Comparison of ENCODE assay signal across 15 cellular contexts in genomic region chr18:52394602-52395001, GRCh38. TPM values are rescaled to one million over a fixed set of nuclear protein-coding genes. Genes with fewer than 3 reads are reported as not detected.
A peak's percentile ranks its signal among the peaks of the same experiment; 100 is the strongest.
DNase-seq lines count a peak whose midpoint lies in the region; ATAC-seq and TF ChIP-seq lines count a peak whose summit lies in the region.
"Had no signal": no experiment of that assay in that cellular context is flagged by ENCODE, and none has a peak within 500 bp of the region (broad histone marks: within the 10 kb centered on the region; RNA-seq: fewer than 3 reads in every experiment).

No MANE protein-coding gene starts in this region.

- TF ChIP-seq POLR2A in heart left ventricle (IDR thresholded peaks at IDR 0.05) = no peak

- no peak for TF ChIP-seq CTCF in heart left ventricle (IDR thresholded peaks at IDR 0.05)

- peak in 2 of 61 donors; percentile 9 to 24 for DNase-seq in caudate nucleus (lab: John Stamatoyannopoulos, UW)
- no peak for DNase-seq in G401 (ENCODE audit: low spot score)
- DNase-seq in heart left ventricle = no peak
- DNase-seq in NCI-H345 (lab: John Stamatoyannopoulos, UW) = no peak
- DNase-seq: activated CD4-positive, alpha-beta T cell treated with anti-CD3 and anti-CD28 coated beads, Interleukin-2, amount 10 ng/mL, durations not matched to agents 7 days and 5 days; lower lobe of right lung; NCI-H510A; sigmoid colon had no signal

- H3K4me1 ChIP-seq in heart left ventricle = no peaks in the 10 kb centered on the region
- H3K4me1 ChIP-seq: lower lobe of right lung, sigmoid colon had no signal

- in situ Hi-C loops in G401 (cut with HindIII; ENCODE audit: low sequenced_read_pairs) = no loop called here

- no peak overlapping the region for H3K4me3 ChIP-seq in heart left ventricle
- H3K4me3 ChIP-seq: lower lobe of right lung, neural progenitor cell, sigmoid colon had no signal

- ATAC-seq in GM18520 (IDR thresholded peaks at IDR 0.05; ENCODE audit: unreplicated experiment) = peak; percentile 30
- peak; percentile 52 for ATAC-seq in GM21528 (IDR thresholded peaks at IDR 0.05; ENCODE audit: low FRiP score, unreplicated experiment)
- ATAC-seq in HG03095 (IDR thresholded peaks at IDR 0.05; ENCODE audit: unreplicated experiment) = peak; percentile 39
- ATAC-seq in GM21367 (IDR thresholded peaks at IDR 0.05; ENCODE audit: unreplicated experiment) = no peak
- ATAC-seq in heart left ventricle = no peak
- ATAC-seq: HCT116, lower lobe of right lung had no signal

- 40 to 57% (median 55%) methylated on average over 2 of the region's 2 CpGs for WGBS in heart left ventricle, 4 donors

- no peaks in the 10 kb centered on the region for H3K27me3 ChIP-seq in heart left ventricle
- H3K27me3 ChIP-seq: neural progenitor cell, sigmoid colon had no signal

- H3K27ac ChIP-seq in caudate nucleus (ENCODE audit: low read depth, low read length) (peak overlapping the region; percentile 97), heart left ventricle (no peak overlapping the region)
- H3K27ac ChIP-seq: epithelial cell of prostate, lower lobe of right lung, neural progenitor cell, sigmoid colon had no signal

- intact Hi-C loops in heart left ventricle (cut with DNase I) = no loop called here

- H3K9me3 ChIP-seq in heart left ventricle = no peaks in the 10 kb centered on the region
- H3K9me3 ChIP-seq: lower lobe of right lung, sigmoid colon had no signal

- no peaks in the 10 kb centered on the region for H3K36me3 ChIP-seq in heart left ventricle
- H3K36me3 ChIP-seq: lower lobe of right lung, neural progenitor cell, sigmoid colon had no signal

RNA-seq across cellular contexts. Expression of gene DCC, which starts 54.6 kb away (rescaled TPM):
- total RNA-seq in G401 (2014; rRNA removed; shearing (Covaris generic)) = not detected in 2 replicates
- total RNA-seq in heart left ventricle = under 1 TPM in 1 of 9 donors, not detected in 8; 0.02 TPM
- polyA plus RNA-seq in heart left ventricle = not detected
- total RNA-seq: activated CD4-positive, alpha-beta T cell treated with anti-CD3 and anti-CD28 coated beads, Interleukin-2, amount 10 ng/mL, durations not matched to agents 7 days and 5 days had no signal

Comparison
In these comparisons a context has a peak if more than half of its experiments do, and no peak if none do; other contexts are left out.
1. ATAC-seq: peak in GM18520 (single experiment), GM21528 (single experiment) and HG03095 (single experiment); none in GM21367 (single experiment) and heart left ventricle (0 of 4).